In the genomic region with DNA sequence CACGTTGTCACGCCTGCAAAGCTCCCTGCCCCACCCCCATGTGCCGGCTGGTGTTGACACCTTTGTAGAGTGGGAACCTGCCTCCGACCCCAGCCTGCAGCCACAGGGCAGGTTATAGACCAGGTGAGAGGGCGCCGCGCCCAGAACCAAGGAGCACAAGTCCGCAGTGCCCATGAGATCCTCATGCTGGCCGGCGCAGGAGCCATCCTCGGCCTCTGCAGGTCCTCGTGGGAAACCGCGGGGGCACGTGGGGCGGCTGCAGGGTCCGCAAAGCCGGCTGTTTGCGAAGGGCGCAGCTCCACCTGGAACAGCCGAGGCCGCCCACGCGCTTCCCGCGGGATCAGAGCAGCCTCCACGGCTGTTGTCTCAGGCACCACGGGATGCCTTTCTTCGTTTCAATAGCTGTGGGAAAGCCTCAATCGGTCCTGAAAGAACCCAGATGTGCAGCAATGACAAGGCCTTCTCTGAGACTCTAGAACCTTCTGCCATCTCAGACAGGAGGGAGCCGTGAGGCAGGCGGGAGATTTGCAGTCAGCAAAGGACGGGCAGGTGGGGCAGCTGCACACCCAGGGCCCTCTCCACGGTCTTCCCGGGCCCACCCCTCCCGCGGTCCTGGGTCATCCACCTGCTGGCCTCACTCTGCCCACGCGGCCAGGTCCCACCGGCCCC, we compare ENCODE assay signal across 14 cellular contexts. TPM values are rescaled to one million over a fixed set of nuclear protein-coding genes. Genes with fewer than 3 reads are reported as not detected.
DNase-seq lines count a peak whose midpoint lies in the region; ATAC-seq and TF ChIP-seq lines count a peak whose summit lies in the region.
"Had no signal": no experiment of that assay in that cellular context is flagged by ENCODE, and none has a peak within 500 bp of the region (broad histone marks: within the 10 kb centered on the region; RNA-seq: fewer than 3 reads in every experiment).

No MANE protein-coding gene starts in this region.

- peak overlapping the region; percentile 67 for H3K14ac ChIP-seq in neuronal stem cell (ENCODE audit: low read length)

- TF ChIP-seq CTCF in Caco-2 (IDR thresholded peaks at IDR 0.05; ENCODE audit: insufficient read depth in 1 of 2, low read depth in 1 of 2, low read length in 1 of 2, severe bottlenecking in 1 of 2, unreplicated experiment in 1 of 2) (no peak), endodermal cell (conservative IDR thresholded peaks at IDR 0.05) (no peak), GM10248 (IDR thresholded peaks at IDR 0.05; ENCODE audit: control extremely low read depth, extremely low read depth, low read depth, missing control alignments) (no peak)

- no peaks in the 10 kb centered on the region for H3K36me3 ChIP-seq in Caco-2 (ENCODE audit: control insufficient read depth, insufficient read depth, low read length)
- no peaks in the 10 kb centered on the region; the same call in 1 of the 2 replicates for H3K36me3 ChIP-seq in H7 (replicated peaks; ENCODE audit: control insufficient read depth, insufficient read depth, low read length)
- peaks cover 10% of the 10 kb centered on the region for H3K36me3 ChIP-seq in endodermal cell (ENCODE audit: control insufficient read depth, insufficient read depth, low read length)
- H3K36me3 ChIP-seq in neuronal stem cell (replicated peaks in 1 of 2; ENCODE audit: control insufficient read depth in 2 of 2, insufficient read depth in 2 of 2, low read length in 2 of 2) = peaks cover 4 to 5% of the 10 kb centered on the region in 2 donors
- H3K36me3 ChIP-seq: Peyer's patch had no signal

- H3K27me3 ChIP-seq in Caco-2 (replicated peaks; ENCODE audit: control insufficient read depth, insufficient read depth, low read length) (no peaks in the 10 kb centered on the region), H7 (ENCODE audit: control insufficient read depth, insufficient read depth, low read length) (no peaks in the 10 kb centered on the region), endodermal cell (ENCODE audit: control insufficient read depth, insufficient read depth, low read length, poor library complexity, severe bottlenecking) (no peaks in the 10 kb centered on the region), neuronal stem cell (ENCODE audit: control insufficient read depth in 3 of 3, insufficient read depth in 3 of 3, low read depth in 1 of 3, low read length in 3 of 3) (peaks cover 0 to 3% (median 0%) of the 10 kb centered on the region in 3 experiments)
- H3K27me3 ChIP-seq: Peyer's patch had no signal

- H3K4me3 Mint-ChIP-seq in Caco-2 (ENCODE audit: unreplicated experiment) (peak overlapping the region; percentile 63), endodermal cell (no peak overlapping the region)
- H3K4me3 Mint-ChIP-seq: activated T-helper 17 cell treated with anti-CD3 and anti-CD28 coated beads, Interleukin-2, amount 50 U/mL, for 72 hours had no signal

- H3K27ac ChIP-seq in endodermal cell (ENCODE audit: low read depth, low read length) (peak overlapping the region; percentile 32), neuronal stem cell (replicated peaks; ENCODE audit: low read length) (no peak overlapping the region)
- H3K27ac ChIP-seq: parathyroid adenoma, Peyer's patch had no signal

- peak overlapping the region; percentile 73 for H2BK15ac ChIP-seq in neuronal stem cell (ENCODE audit: low read length)

- H4K91ac ChIP-seq in neuronal stem cell (ENCODE audit: low read depth, low read length, poor library complexity) = no peak overlapping the region

- no peak overlapping the region for H4K8ac ChIP-seq in neuronal stem cell (ENCODE audit: low read depth, low read length)

- H3K9ac ChIP-seq in endodermal cell (ENCODE audit: extremely low read depth, low read length, poor library complexity, severe bottlenecking) (no peak overlapping the region), neuronal stem cell (ENCODE audit: low read depth, low read length, poor library complexity) (no peak overlapping the region)
- H3K9ac ChIP-seq: parathyroid adenoma had no signal

- H3K27ac Mint-ChIP-seq in Caco-2 (ENCODE audit: unreplicated experiment) = no peak overlapping the region
- no peak overlapping the region for H3K27ac Mint-ChIP-seq in endodermal cell
- H3K27ac Mint-ChIP-seq: activated T-helper 17 cell treated with anti-CD3 and anti-CD28 coated beads, Interleukin-2, amount 50 U/mL, for 72 hours had no signal

- H3K4me1 ChIP-seq in Caco-2 (peaks cover 29% of the 10 kb centered on the region), endodermal cell (ENCODE audit: control insufficient read depth, insufficient read depth, low read length) (no peaks in the 10 kb centered on the region), neuronal stem cell (ENCODE audit: control insufficient read depth in 2 of 2, insufficient read depth in 1 of 2, low read depth in 1 of 2, low read length in 2 of 2) (peaks cover 4 to 11% of the 10 kb centered on the region in 2 donors)
- H3K4me1 ChIP-seq: parathyroid adenoma, Peyer's patch had no signal

- H3K4me2 ChIP-seq in neuronal stem cell (ENCODE audit: insufficient read depth, low read length, poor library complexity, severe bottlenecking) = no peak overlapping the region

- H3K4me1 Mint-ChIP-seq in Caco-2 (ENCODE audit: low read depth, unreplicated experiment) = no peaks in the 10 kb centered on the region
- H3K4me1 Mint-ChIP-seq in endodermal cell = no peaks in the 10 kb centered on the region

- peaks cover 2% of the 10 kb centered on the region for H3K79me1 ChIP-seq in neuronal stem cell (ENCODE audit: low read depth, low read length)

- no peak for ATAC-seq in HG02642 (IDR thresholded peaks at IDR 0.05; ENCODE audit: poor library complexity, unreplicated experiment)

- H3K4me3 ChIP-seq in Caco-2 (ENCODE audit: low read depth, low read length) = no peak overlapping the region
- no peak overlapping the region for H3K4me3 ChIP-seq in H7 (ENCODE audit: insufficient read depth, low read depth, low read length)
- no peak overlapping the region for H3K4me3 ChIP-seq in endodermal cell (ENCODE audit: low read length)
- no peak overlapping the region for H3K4me3 ChIP-seq in neuronal stem cell (ENCODE audit: low read length in 2 of 2)
- H3K4me3 ChIP-seq: Peyer's patch, skin epidermis had no signal

- intact Hi-C loops in Caco-2 (cut with micrococcal nuclease; ENCODE audit: unreplicated experiment) = loop anchor here (5.0 kb wide), 1 partner anchor 634 kb away; no protein-coding TSS in a partner anchor

- H3K36me3 Mint-ChIP-seq in Caco-2 (ENCODE audit: insufficient read depth, unreplicated experiment) = peaks cover 7% of the 10 kb centered on the region
- H3K36me3 Mint-ChIP-seq in endodermal cell (ENCODE audit: low read depth) = peaks cover 10% of the 10 kb centered on the region

- BruUV-seq in Caco-2 (replicated peaks; lab: Mats Ljungman, UMichigan) = no TSS peak

- H3K9me3 ChIP-seq in Caco-2 (no peaks in the 10 kb centered on the region), endodermal cell (ENCODE audit: control insufficient read depth, low read length) (no peaks in the 10 kb centered on the region), neuronal stem cell (replicated peaks in 1 of 2; ENCODE audit: control insufficient read depth in 2 of 2, insufficient read depth in 1 of 2, low read depth in 1 of 2, low read length in 2 of 2) (no peaks in the 10 kb centered on the region)
- H3K9me3 ChIP-seq: Peyer's patch had no signal

- peak overlapping the region; percentile 89 for H3K18ac ChIP-seq in neuronal stem cell (ENCODE audit: low read length)

- H3K9me3 Mint-ChIP-seq in Caco-2 (ENCODE audit: unreplicated experiment) (no peaks in the 10 kb centered on the region), endodermal cell (no peaks in the 10 kb centered on the region)
- H3K9me3 Mint-ChIP-seq: activated T-helper 17 cell treated with anti-CD3 and anti-CD28 coated beads, Interleukin-2, amount 50 U/mL, for 72 hours had no signal

- H2BK120ac ChIP-seq in neuronal stem cell (ENCODE audit: low read depth, low read length) = peak overlapping the region; percentile 94

- H2BK12ac ChIP-seq in neuronal stem cell (ENCODE audit: low read length) = peak overlapping the region; percentile 68

- H2AFZ ChIP-seq in neuronal stem cell (ENCODE audit: low read length) = no peak overlapping the region
- H2AFZ ChIP-seq: parathyroid adenoma had no signal

- peak overlapping the region; percentile 85 for H2AK5ac ChIP-seq in neuronal stem cell (ENCODE audit: low read depth, low read length)

- peak overlapping the region; percentile 42 for H2BK5ac ChIP-seq in neuronal stem cell (ENCODE audit: low read length)

- 86 to 87% methylated on average over 33 to 40 of the region's 40 CpGs for WGBS in endodermal cell (ENCODE audit: insufficient coverage in 1 of 2, insufficient read length in 1 of 2), 2 experiments
- WGBS in neuronal stem cell (ENCODE audit: extremely low coverage in 2 of 2, insufficient read length in 2 of 2, insufficient replicate concordance in 1 of 2), 2 donors = no CpG with 5 or more reads among the region's 40 CpGs

- POLR2A ChIA-PET in Caco-2 (lab: Charles Lee) = interaction anchor here (0.6 kb wide), 1 partner anchor 30 kb away, joined by 6 read pairs; a partner anchor contains a TSS
- POLR2A ChIA-PET in GM10248 (lab: Yijun Ruan, JAX) = no interaction called here

- H3K4ac ChIP-seq in neuronal stem cell (ENCODE audit: low read length) = no peak overlapping the region

- CTCF ChIA-PET in Caco-2 (lab: Charles Lee) (interaction anchor here (0.5 to 2.3 kb wide), 8 partner anchors 12 to 298 kb away, joined by 3 to 8 read pairs (median 3); no protein-coding TSS in a partner anchor), GM10248 (lab: Yijun Ruan, JAX) (no interaction called here)

- DNase-seq in Caco-2 (no peak), H7 (peak; percentile 75), endodermal cell (peak; percentile 67), neuronal stem cell (ENCODE audit: low spot score) (no peak), GM03348 (ENCODE audit: low spot score) (no peak), DMS153 treated with DMSO at 0.1 percent for 48 hours (lab: John Stamatoyannopoulos, UW; ENCODE audit: unreplicated experiment) (no peak), GM10248 (ENCODE audit: extremely low spot score) (no peak)
- DNase-seq: NCI-H2171 treated with DMSO at 0.1 percent for 48 hours; stimulated activated CD4-positive, alpha-beta T cell treated with anti-CD3 and anti-CD28 coated beads, Interleukin-4, amount 100 ng/mL, for 4 hours had no signal

- peak overlapping the region; percentile 90 for H3K23ac ChIP-seq in neuronal stem cell (ENCODE audit: low read depth, low read length, poor library complexity)

- H3K27me3 Mint-ChIP-seq in Caco-2 (ENCODE audit: insufficient read depth, unreplicated experiment) (no peaks in the 10 kb centered on the region), endodermal cell (ENCODE audit: insufficient read depth) (no peaks in the 10 kb centered on the region)

RNA-seq across cellular contexts. Expression of a gene that starts 29.9 kb away (rescaled TPM):
- total RNA-seq in Caco-2 (2022) (32.0 and 36.5 TPM in 2 replicates), endodermal cell (10 to 100 TPM; 49.0 to 73.3 TPM)
- 25.4 and 26.9 TPM in 2 replicates for total RNA-seq in H7 (2014; rRNA removed; shearing (Covaris generic))
- polyA plus RNA-seq in endodermal cell (2013, experiment 1 of 2) = 55.1 TPM
- 46.9 TPM for polyA plus RNA-seq in endodermal cell (2013, experiment 2 of 2)
- polyA plus RNA-seq in neuronal stem cell (2013, experiment 1 of 2) = 33.3 TPM
- polyA plus RNA-seq in neuronal stem cell (2013, experiment 2 of 2) = 32.4 TPM

Comparison
In these comparisons a context has a peak if more than half of its experiments do, and no peak if none do; other contexts are left out.
1. DNase-seq: peak in H7 (single experiment) and endodermal cell (single experiment); none in Caco-2 (0 of 2), neuronal stem cell (single experiment), GM03348 (single experiment), DMS153 treated with DMSO at 0.1 percent for 48 hours (single experiment) and GM10248 (single experiment).